Comparison of ENCODE assay signal across 8 cellular contexts in the genomic region with DNA sequence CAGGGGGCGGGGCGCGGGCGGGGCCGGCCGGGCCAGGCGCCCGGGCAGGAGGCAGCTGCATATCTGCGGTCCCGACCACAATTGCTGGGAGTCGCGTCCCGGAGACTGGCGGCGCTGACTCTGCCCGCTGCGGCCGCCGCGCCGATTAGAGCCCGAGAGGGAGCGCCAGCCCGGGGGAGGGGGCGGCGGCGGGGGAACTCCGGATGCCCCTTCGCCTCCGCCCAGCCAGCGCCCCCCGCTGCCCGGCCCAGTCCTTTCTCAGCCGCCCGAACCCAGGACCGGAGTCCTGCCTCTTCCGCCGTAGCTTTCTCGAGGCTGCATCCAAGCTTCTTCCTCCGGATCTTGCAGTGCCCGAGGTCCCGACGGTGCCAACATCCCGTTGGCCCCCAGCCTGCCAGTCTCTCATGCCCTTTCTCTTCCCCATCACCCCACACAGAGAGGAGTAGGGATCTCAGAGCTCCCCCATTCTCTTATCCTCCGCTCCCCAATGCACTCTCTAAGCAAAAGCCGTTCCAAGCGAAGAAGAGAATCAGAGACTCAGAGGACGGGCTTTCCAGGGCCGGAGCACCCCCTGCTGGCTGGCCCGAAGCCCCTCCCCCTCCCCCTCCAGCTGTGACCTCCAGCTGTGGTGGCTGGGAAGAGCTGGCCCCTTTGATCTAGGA.
DNase-seq lines count a peak whose midpoint lies in the region.

No MANE protein-coding gene starts in this region.

- H3K9me3 ChIP-seq in neuron (ENCODE audit: low read length) (no peaks in the 10 kb centered on the region), subcutaneous abdominal adipose tissue (ENCODE audit: control insufficient read depth in 5 of 5, low read length in 5 of 5) (no peaks in the 10 kb centered on the region)

- peaks cover 18% of the 10 kb centered on the region for H3K27me3 ChIP-seq in neuron (ENCODE audit: insufficient read depth, low read length)
- H3K27me3 ChIP-seq in subcutaneous abdominal adipose tissue (ENCODE audit: control insufficient read depth in 5 of 5, insufficient read depth in 4 of 5, low read length in 5 of 5): no peaks in the 10 kb centered on the region

- peaks cover 5% of the 10 kb centered on the region for H3K4me1 ChIP-seq in neuron (ENCODE audit: insufficient read depth, low read length)
- peaks cover 3 to 27% (median 19%) of the 10 kb centered on the region in 5 donors for H3K4me1 ChIP-seq in subcutaneous abdominal adipose tissue (ENCODE audit: control insufficient read depth in 5 of 5, insufficient read depth in 5 of 5, low read length in 5 of 5)

- peak overlapping the region; percentile 60 for H3K27ac ChIP-seq in subcutaneous abdominal adipose tissue (ENCODE audit: low read depth, low read length)

- H3K4me3 ChIP-seq in neuron (ENCODE audit: low read length) (peak overlapping the region; percentile 50), subcutaneous abdominal adipose tissue (ENCODE audit: low read depth in 1 of 5, low read length in 5 of 5) (peak overlapping the region; percentile 63 to 84 (median 79))

- H3K36me3 ChIP-seq in neuron (ENCODE audit: insufficient read depth, low read length): no peaks in the 10 kb centered on the region
- H3K36me3 ChIP-seq in subcutaneous abdominal adipose tissue (ENCODE audit: control insufficient read depth in 5 of 5, insufficient read depth in 5 of 5, low read length in 5 of 5): no peaks in the 10 kb centered on the region

- H3K9ac ChIP-seq in subcutaneous abdominal adipose tissue (ENCODE audit: low read length in 5 of 5): peak overlapping the region in 4 of 5 donors; percentile 77 to 82 (median 79)

- H2AFZ ChIP-seq in neuron (ENCODE audit: low read depth, low read length): peak overlapping the region; percentile 78

- DNase-seq in NCI-H2227 (lab: John Stamatoyannopoulos, UW; ENCODE audit: unreplicated experiment) (peak; percentile 53), NCI-H2227 treated with DMSO at 0.1 percent for 48 hours (lab: John Stamatoyannopoulos, UW) (no peak), HUDEP-2 (lab: John Stamatoyannopoulos, UW; ENCODE audit: unreplicated experiment in 76 of 76) (peak in 59 of 76 experiments; percentile 9 to 75 (median 53)), SHP77 (lab: John Stamatoyannopoulos, UW) (peak; percentile 50 to 60), foreskin melanocyte (peak; percentile 74)
- DNase-seq in activated gamma-delta T cell treated with anti-CD3 and anti-CD28 coated beads, Interleukin-2, amount 50 U/mL, for 16 hours (ENCODE audit: low read depth): peak; percentile 56
